ENCODE assay signal across 8 cellular contexts in genomic region chr12:123601602-123602489, GRCh38. TPM values are rescaled to one million over a fixed set of nuclear protein-coding genes. Genes with fewer than 3 reads are reported as not detected.
DNase-seq lines count a peak whose midpoint lies in the region; ATAC-seq and TF ChIP-seq lines count a peak whose summit lies in the region.

DDX55 (plus strand) TSS chr12:123602099; CDS start chr12:123602149, 50 bp downstream.

- peaks cover 0 to 46% of the 10 kb centered on the region in 2 donors for H3K36me3 ChIP-seq in left lung

- intact Hi-C loops in left lung (cut with DNase I) = no loop called here

- H3K4me3 ChIP-seq in coronary artery = peak within 1 kb of the TSS; percentile 91
- H3K4me3 ChIP-seq in left lung = peak within 1 kb of the TSS; percentile 96 to 99

- H3K27ac ChIP-seq in coronary artery (peak within 1 kb of the TSS; percentile 75 to 86), left lung (peak within 1 kb of the TSS; percentile 82 to 89)

- H3K9me3 ChIP-seq in left lung = no peaks in the 10 kb centered on the region

- H3K27me3 ChIP-seq in left lung = no peaks in the 10 kb centered on the region

- DNase-seq in AG20443 (ENCODE audit: low spot score) = peak; percentile 93
- peak; percentile 60 to 87 for DNase-seq in NCI-H446 (lab: John Stamatoyannopoulos, UW)
- DNase-seq in activated CD4-positive, alpha-beta T cell treated with anti-CD3 and anti-CD28 coated beads for 48 hours = peak; percentile 91
- DNase-seq in coronary artery (ENCODE audit: low spot score) = peak; percentile 88
- peak; percentile 85 to 97 for DNase-seq in left lung
- peak; percentile 82 to 84 for DNase-seq in stimulated activated CD4-positive, alpha-beta T cell treated with anti-CD3 and anti-CD28 coated beads, Interleukin-2, amount 100 ng/mL, for 48 hours

- peaks cover 5 to 34% of the 10 kb centered on the region in 2 donors for H3K4me1 ChIP-seq in left lung

- ATAC-seq in GM18909 (IDR thresholded peaks at IDR 0.05; ENCODE audit: poor library complexity, unreplicated experiment) (peak; percentile 85), HG03159 (IDR thresholded peaks at IDR 0.05; ENCODE audit: unreplicated experiment) (peak; percentile 85), left lung (peak; percentile 99)

- TF ChIP-seq CTCF in coronary artery (IDR thresholded peaks at IDR 0.05) = peak; percentile 39
- TF ChIP-seq CTCF in left lung (IDR thresholded peaks at IDR 0.05) = peak in 1 of 2 donors; percentile 32

RNA-seq across cellular contexts. Expression of gene DDX55, which starts in this region (rescaled TPM):
- 10 to 100 TPM; 13.9 to 21.5 TPM for total RNA-seq in left lung

Comparison
In these comparisons a context has a peak if more than half of its experiments do, and no peak if none do; other contexts are left out.
1. Peak in every context shown above with its lines: DNase-seq, ATAC-seq, H3K4me3 ChIP-seq and H3K27ac ChIP-seq.